8 cellular contexts compared by ENCODE assay signal in genomic region chr3:43389388-43390254, GRCh38.
DNase-seq lines count a peak whose midpoint lies in the region; ATAC-seq and TF ChIP-seq lines count a peak whose summit lies in the region.

No MANE protein-coding gene starts in this region.

- no peaks in the 10 kb centered on the region for H3K9me3 Mint-ChIP-seq in activated naive CD8-positive, alpha-beta T cell (ENCODE audit: low read depth)

- intact Hi-C loops in posterior vena cava (cut with DNase I): loop anchor here in 1 of 2 donors (2.0 kb wide), 1 partner anchor 45 kb away; no protein-coding TSS in a partner anchor

- peak overlapping the region; percentile 76 for H3K27ac Mint-ChIP-seq in activated naive CD8-positive, alpha-beta T cell

- DNase-seq in SKM-1 (lab: John Stamatoyannopoulos, UW; ENCODE audit: unreplicated experiment) (peak; percentile 77), iris pigment epithelial cell (ENCODE audit: low read depth) (peak; percentile 92), posterior vena cava (ENCODE audit: low spot score) (no peak), nucleus accumbens (lab: John Stamatoyannopoulos, UW) (no peak), GM20000 (ENCODE audit: low spot score) (no peak)
- peak; percentile 62 for DNase-seq in stimulated activated CD8-positive, alpha-beta memory T cell treated with anti-CD3 and anti-CD28 coated beads, Interleukin-12 subunit alpha, Interleukin-12 subunit beta, amount 100 ng/mL, for 1 hour (ENCODE audit: low read depth)

- no peaks in the 10 kb centered on the region for H3K27me3 Mint-ChIP-seq in activated naive CD8-positive, alpha-beta T cell

- ATAC-seq in GM19463 (IDR thresholded peaks at IDR 0.05; ENCODE audit: unreplicated experiment): peak; percentile 67

- TF ChIP-seq CTCF in GM20000 (IDR thresholded peaks at IDR 0.05; ENCODE audit: extremely low read depth, missing control alignments): no peak

- peaks cover under 1% of the 10 kb centered on the region for H3K36me3 Mint-ChIP-seq in activated naive CD8-positive, alpha-beta T cell

- peak overlapping the region; percentile 56 for H3K4me3 Mint-ChIP-seq in activated naive CD8-positive, alpha-beta T cell

- peaks cover 72% of the 10 kb centered on the region for H3K4me1 Mint-ChIP-seq in activated naive CD8-positive, alpha-beta T cell (ENCODE audit: low read depth)

Comparison
In these comparisons a context has a peak if more than half of its experiments do, and no peak if none do; other contexts are left out.
1. DNase-seq: peak in SKM-1 (single experiment), iris pigment epithelial cell (single experiment) and stimulated activated CD8-positive, alpha-beta memory T cell treated with anti-CD3 and anti-CD28 coated beads, Interleukin-12 subunit alpha, Interleukin-12 subunit beta, amount 100 ng/mL, for 1 hour (single experiment); none in posterior vena cava (single experiment), nucleus accumbens (0 of 56) and GM20000 (single experiment).